ENCODE assay signal across 15 cellular contexts in genomic region chr20:60528141-60528540, GRCh38.
A peak's percentile ranks its signal among the peaks of the same experiment; 100 is the strongest.
DNase-seq lines count a peak whose midpoint lies in the region; ATAC-seq and TF ChIP-seq lines count a peak whose summit lies in the region.
"Had no signal": no experiment of that assay in that cellular context is flagged by ENCODE, and none has a peak within 500 bp of the region (broad histone marks: within the 10 kb centered on the region; RNA-seq: fewer than 3 reads in every experiment).

No MANE protein-coding gene starts in this region.

- H3K4me2 ChIP-seq in GM23248 (ENCODE audit: unreplicated experiment), result no peak overlapping the region

- DNase-seq in AG10803 (ENCODE audit: low read depth) (peak; percentile 5), GM23248 (peak; percentile 32), RWPE2 (ENCODE audit: low spot score) (peak; percentile 38), lower lobe of right lung (peak; percentile 45), GOT3 (lab: John Stamatoyannopoulos, UW) (no peak), HK-2 (ENCODE audit: unreplicated experiment) (no peak)
- DNase-seq: BE2C; CD4-positive, alpha-beta memory T cell; DMS79; H9; KBM-7 had no signal

- H3K27me3 ChIP-seq in GM23248 (replicated peaks; ENCODE audit: insufficient read depth), result no peaks in the 10 kb centered on the region
- peaks cover 66% of the 10 kb centered on the region for H3K27me3 ChIP-seq in RWPE2 (ENCODE audit: insufficient read depth, poor library complexity, severe bottlenecking)
- no peaks in the 10 kb centered on the region for H3K27me3 ChIP-seq in lower lobe of right lung (ENCODE audit: low read depth)
- H3K27me3 ChIP-seq: BE2C had no signal

- ATAC-seq in RWPE2 (ENCODE audit: low read depth), result peak; percentile 23; the same call in 1 of the 3 replicates
- peak; percentile 85 to 93 for ATAC-seq in lower lobe of right lung
- ATAC-seq in GM19452 (IDR thresholded peaks at IDR 0.05; ENCODE audit: unreplicated experiment), result no peak
- ATAC-seq in GM18909 (IDR thresholded peaks at IDR 0.05; ENCODE audit: poor library complexity, unreplicated experiment), result no peak

- no peak overlapping the region for H3K9ac ChIP-seq in GM23248

- in situ Hi-C loops in GM23248 (cut with MboI), result no loop called here

- H4K20me1 ChIP-seq in GM23248 (ENCODE audit: insufficient read depth), result no peaks in the 10 kb centered on the region

- H3K4me1 ChIP-seq in GM23248 (ENCODE audit: insufficient read depth) (no peaks in the 10 kb centered on the region), RWPE2 (ENCODE audit: insufficient read depth, poor library complexity, severe bottlenecking) (no peaks in the 10 kb centered on the region), lower lobe of right lung (no peaks in the 10 kb centered on the region)
- H3K4me1 ChIP-seq: BE2C had no signal

- H3K36me3 ChIP-seq in GM23248 (ENCODE audit: low read depth), result no peaks in the 10 kb centered on the region
- no peaks in the 10 kb centered on the region for H3K36me3 ChIP-seq in RWPE2 (ENCODE audit: low read depth)
- H3K36me3 ChIP-seq in lower lobe of right lung, result no peaks in the 10 kb centered on the region
- H3K36me3 ChIP-seq: BE2C had no signal

- no peak for TF ChIP-seq CTCF in AG10803 (conservative IDR thresholded peaks at IDR 0.05; ENCODE audit: low read length)
- no peak for TF ChIP-seq CTCF in RWPE2 (IDR thresholded peaks at IDR 0.05; ENCODE audit: poor library complexity, severe bottlenecking)
- TF ChIP-seq CTCF in lower lobe of right lung (IDR thresholded peaks at IDR 0.05), result no peak

- intact Hi-C loops in lower lobe of right lung (cut with DNase I), result no loop called here

- H3F3A ChIP-seq in GM23248 (ENCODE audit: insufficient read depth), result no peaks in the 10 kb centered on the region

- no peak overlapping the region for H3K27ac ChIP-seq in GM23248
- no peak overlapping the region for H3K27ac ChIP-seq in RWPE2 (ENCODE audit: poor library complexity, severe bottlenecking)
- H3K27ac ChIP-seq in lower lobe of right lung, result no peak overlapping the region
- H3K27ac ChIP-seq: C4-2B, HL-60 had no signal

- H3K79me2 ChIP-seq in GM23248 (ENCODE audit: insufficient read depth), result no peaks in the 10 kb centered on the region

- H3K9me3 ChIP-seq in GM23248 (ENCODE audit: low read depth) (no peaks in the 10 kb centered on the region), RWPE2 (ENCODE audit: severe bottlenecking) (no peaks in the 10 kb centered on the region), lower lobe of right lung (no peaks in the 10 kb centered on the region)
- H3K9me3 ChIP-seq: BE2C had no signal

- 43 to 53% methylated on average over 5 of the region's 5 CpGs for WGBS in GM23248 (ENCODE audit: low coverage in 1 of 2, low lambda C conversion rate in 2 of 2, missing lambda C conversion rate in 2 of 2), 2 experiments

- no peak overlapping the region for H3K4me3 ChIP-seq in AG10803 (ENCODE audit: low read length)
- no peak overlapping the region for H3K4me3 ChIP-seq in GM23248
- H3K4me3 ChIP-seq in RWPE2 (ENCODE audit: severe bottlenecking), result no peak overlapping the region
- no peak overlapping the region for H3K4me3 ChIP-seq in lower lobe of right lung

- no peak overlapping the region for H2AFZ ChIP-seq in GM23248

- H3K9me2 ChIP-seq in GM23248 (ENCODE audit: insufficient read depth), result no peaks in the 10 kb centered on the region

Comparison
In these comparisons a context has a peak if more than half of its experiments do, and no peak if none do; other contexts are left out.
1. DNase-seq: peak in AG10803 (single experiment), GM23248 (single experiment), RWPE2 (single experiment) and lower lobe of right lung (single experiment); none in GOT3 (single experiment) and HK-2 (single experiment).
2. ATAC-seq: peak in RWPE2 (single experiment) and lower lobe of right lung (2 of 2); none in GM19452 (single experiment) and GM18909 (single experiment).